Comparison of ENCODE assay signal across 23 cellular contexts in genomic region chr16:57845115-57845514, GRCh38.
"Had no signal": no experiment of that assay in that cellular context is flagged by ENCODE, and none has a peak within 500 bp of the region (broad histone marks: within the 10 kb centered on the region; RNA-seq: fewer than 3 reads in every experiment).

No MANE protein-coding gene starts in this region.

- H3K4me3 ChIP-seq: body of pancreas, colonic mucosa, gastroesophageal sphincter, hepatocyte, lower lobe of right lung, psoas muscle, suprapubic skin, tibial artery, upper lobe of right lung had no signal

- H3K4me1 ChIP-seq: colonic mucosa, gastroesophageal sphincter, lower lobe of right lung, psoas muscle, tibial artery, upper lobe of right lung had no signal

- H3K79me2 ChIP-seq: hepatocyte had no signal

- H3K27ac ChIP-seq: colonic mucosa, gastroesophageal sphincter, hepatocyte, lower lobe of right lung, neutrophil, psoas muscle, suprapubic skin, tibial artery, upper lobe of right lung had no signal

- H3K27me3 Mint-ChIP-seq: activated naive CD8-positive, alpha-beta T cell had no signal

- FAIRE-seq: pancreas had no signal

- H3K27me3 ChIP-seq: body of pancreas, colonic mucosa, gastroesophageal sphincter, hepatocyte, neutrophil, pancreas, suprapubic skin, upper lobe of right lung had no signal

- H3K36me3 Mint-ChIP-seq: activated naive CD8-positive, alpha-beta T cell had no signal

- H3K9me3 Mint-ChIP-seq: activated T-cell treated with anti-CD3 and anti-CD28 coated beads, Interleukin-2, amount 50 U/mL, for 72 hours; nephron had no signal

- ATAC-seq: activated T-cell treated with anti-CD3 and anti-CD28 coated beads, Interleukin-2, amount 50 U/mL, for 72 hours; body of pancreas; gastroesophageal sphincter; lower lobe of right lung; psoas muscle; upper lobe of right lung had no signal

- H2AFZ ChIP-seq: hepatocyte had no signal

- DNase-seq: activated CD4-positive, alpha-beta T cell treated with anti-CD3 and anti-CD28 coated beads for 4 hours; activated CD4-positive, alpha-beta T cell treated with anti-CD3 and anti-CD28 coated beads, Interleukin-2, amount 50 U/mL, for 4 hours; activated naive CD4-positive, alpha-beta T cell; activated T-cell treated with anti-CD3 and anti-CD28 coated beads for 4 hours; activated T-cell treated with anti-CD3 and anti-CD28 coated beads, Interleukin-2, amount 50 U/mL, for 72 hours; body of pancreas; cerebellar nuclear complex; colonic mucosa; effector memory CD4-positive, alpha-beta T cell; erythroblast; lower lobe of right lung; psoas muscle; stimulated activated naive CD4-positive, alpha-beta T cell; T-helper 2 cell; upper lobe of right lung had no signal

- H3K9me3 ChIP-seq: body of pancreas, colonic mucosa, gastroesophageal sphincter, lower lobe of right lung, neutrophil, pancreas, psoas muscle, suprapubic skin, tibial artery, upper lobe of right lung had no signal

- H3K4me3 Mint-ChIP-seq: activated naive CD8-positive, alpha-beta T cell; activated T-cell treated with anti-CD3 and anti-CD28 coated beads, Interleukin-2, amount 50 U/mL, for 72 hours; nephron had no signal

- H3K36me3 ChIP-seq: colonic mucosa, gastroesophageal sphincter, lower lobe of right lung, neutrophil, pancreas, suprapubic skin, tibial artery, upper lobe of right lung had no signal

- H3K4me2 ChIP-seq: hepatocyte had no signal

- H3K27ac Mint-ChIP-seq: activated naive CD8-positive, alpha-beta T cell; activated T-cell treated with anti-CD3 and anti-CD28 coated beads, Interleukin-2, amount 50 U/mL, for 72 hours had no signal
